18 cellular contexts compared by ENCODE assay signal in genomic region chr2:58992062-58992736, GRCh38.
DNase-seq lines count a peak whose midpoint lies in the region; FAIRE-seq and TF ChIP-seq lines count a peak whose summit lies in the region.
"Had no signal": no experiment of that assay in that cellular context is flagged by ENCODE, and none has a peak within 500 bp of the region (broad histone marks: within the 10 kb centered on the region; RNA-seq: fewer than 3 reads in every experiment).

No MANE protein-coding gene starts in this region.

- H3K36me3 ChIP-seq in astrocyte (ENCODE audit: insufficient read depth, low read length) (no peaks in the 10 kb centered on the region), mesodermal cell (ENCODE audit: control insufficient read depth, insufficient read depth, low read length) (no peaks in the 10 kb centered on the region), colonic mucosa (no peaks in the 10 kb centered on the region)
- H3K36me3 ChIP-seq: ascending aorta, esophagus squamous epithelium, prostate gland had no signal

- no peak overlapping the region for H3K27ac ChIP-seq in astrocyte (ENCODE audit: low read depth, low read length)
- H3K27ac ChIP-seq in mesodermal cell (ENCODE audit: low read depth, low read length, severe bottlenecking) = peak overlapping the region; percentile 23
- H3K27ac ChIP-seq in colonic mucosa = no peak overlapping the region
- H3K27ac ChIP-seq: ascending aorta, esophagus squamous epithelium, HL-60, prostate gland had no signal

- no peak for TF ChIP-seq CTCF in AG09319 (IDR thresholded peaks at IDR 0.05; ENCODE audit: low read depth, low read length)
- TF ChIP-seq CTCF in astrocyte (IDR thresholded peaks at IDR 0.05; ENCODE audit: insufficient read depth, low read depth, low read length) = no peak
- TF ChIP-seq CTCF in colonic mucosa (IDR thresholded peaks at IDR 0.05) = no peak

- H3K27me3 Mint-ChIP-seq in astrocyte (ENCODE audit: low read depth, unreplicated experiment) = no peaks in the 10 kb centered on the region

- H3K79me2 ChIP-seq in astrocyte (ENCODE audit: insufficient read depth, low read length) = no peaks in the 10 kb centered on the region

- H3K4me3 Mint-ChIP-seq in astrocyte (ENCODE audit: unreplicated experiment) = no peak overlapping the region
- H3K4me3 Mint-ChIP-seq: B cell had no signal

- H4K20me1 ChIP-seq in astrocyte (ENCODE audit: insufficient read depth, low read length) = no peaks in the 10 kb centered on the region

- H3K27me3 ChIP-seq in astrocyte (ENCODE audit: insufficient read depth, low read length) (no peaks in the 10 kb centered on the region), colonic mucosa (no peaks in the 10 kb centered on the region)
- H3K27me3 ChIP-seq: ascending aorta, esophagus squamous epithelium had no signal

- no peaks in the 10 kb centered on the region for H3K9me3 Mint-ChIP-seq in astrocyte (ENCODE audit: unreplicated experiment)

- H3K9ac ChIP-seq in astrocyte (ENCODE audit: low read length) (no peak overlapping the region), colonic mucosa (ENCODE audit: low read depth in 2 of 2, low read length in 2 of 2) (no peak overlapping the region)

- H3K4me1 Mint-ChIP-seq in astrocyte (ENCODE audit: low read depth, unreplicated experiment) = peaks cover 13% of the 10 kb centered on the region
- H3K4me1 Mint-ChIP-seq: B cell had no signal

- H3K9me3 ChIP-seq in astrocyte (ENCODE audit: insufficient read depth, low read depth, low read length) = no peaks in the 10 kb centered on the region
- H3K9me3 ChIP-seq in mesodermal cell (ENCODE audit: control insufficient read depth, low read length) = no peaks in the 10 kb centered on the region
- no peaks in the 10 kb centered on the region for H3K9me3 ChIP-seq in colonic mucosa
- H3K9me3 ChIP-seq: ascending aorta, esophagus squamous epithelium, prostate gland had no signal

- H3K4me2 ChIP-seq in astrocyte (ENCODE audit: low read length) = no peak overlapping the region

- H3K36me3 Mint-ChIP-seq in astrocyte (ENCODE audit: low read depth, unreplicated experiment) = no peaks in the 10 kb centered on the region

- H2AFZ ChIP-seq in astrocyte (ENCODE audit: low read depth, low read length) = no peak overlapping the region

- intact Hi-C loops in colonic mucosa (cut with DNase I) = no loop called here
- intact Hi-C loops in posterior cingulate gyrus (cut with DNase I) = no loop called here

- H3K4me3 ChIP-seq in astrocyte (ENCODE audit: insufficient read depth, low read depth, low read length) = no peak overlapping the region
- no peak overlapping the region for H3K4me3 ChIP-seq in mesodermal cell (ENCODE audit: extremely low read depth, insufficient read depth, low read length, poor library complexity, severe bottlenecking)
- H3K4me3 ChIP-seq in colonic mucosa = no peak overlapping the region
- H3K4me3 ChIP-seq: ascending aorta, esophagus squamous epithelium, prostate gland had no signal

- peak overlapping the region; percentile 87 for H3K27ac Mint-ChIP-seq in astrocyte (ENCODE audit: unreplicated experiment)
- H3K27ac Mint-ChIP-seq: B cell had no signal

- WGBS in mesodermal cell (ENCODE audit: insufficient coverage in 2 of 2), 2 experiments = 63 to 80% methylated on average over 1 to 2 of the region's 4 CpGs

- no peak for FAIRE-seq in astrocyte (lab: Jason Lieb, UNC)

- DNase-seq in AG09319 (ENCODE audit: extremely low read depth, low read depth) (peak; percentile 7), H4 (ENCODE audit: low spot score) (peak; percentile 34), astrocyte (ENCODE audit: low read depth) (peak; percentile 64), colonic mucosa (no peak), posterior cingulate gyrus (no peak), DMS 273 treated with DMSO at 0.1 percent for 48 hours (lab: John Stamatoyannopoulos, UW) (no peak), DMS 273 (lab: John Stamatoyannopoulos, UW; ENCODE audit: unreplicated experiment) (no peak)
- DNase-seq: activated CD8-positive, alpha-beta memory T cell treated with anti-CD3 and anti-CD28 coated beads, Interleukin-2, amount 50 U/mL, for 4 hours; esophagus squamous epithelium; KBM-7; left cardiac atrium; SHP77; substantia nigra had no signal

- H3K4me1 ChIP-seq in astrocyte (ENCODE audit: insufficient read depth, low read length) (peaks cover 4% of the 10 kb centered on the region), mesodermal cell (ENCODE audit: control insufficient read depth, insufficient read depth, low read length, poor library complexity, severe bottlenecking) (no peaks in the 10 kb centered on the region), colonic mucosa (no peaks in the 10 kb centered on the region)
- H3K4me1 ChIP-seq: ascending aorta, esophagus squamous epithelium, prostate gland had no signal

Comparison
In these comparisons a context has a peak if more than half of its experiments do, and no peak if none do; other contexts are left out.
1. DNase-seq: peak in AG09319 (single experiment), H4 (single experiment) and astrocyte (single experiment); none in colonic mucosa (single experiment), posterior cingulate gyrus (0 of 10), DMS 273 treated with DMSO at 0.1 percent for 48 hours (single experiment) and DMS 273 (single experiment).